Comparison of ENCODE assay signal across 27 cellular contexts in genomic region chr21:31072486-31072885, GRCh38. TPM values are rescaled to one million over a fixed set of nuclear protein-coding genes. Genes with fewer than 3 reads are reported as not detected.
"Had no signal": no experiment of that assay in that cellular context is flagged by ENCODE, and none has a peak within 500 bp of the region (broad histone marks: within the 10 kb centered on the region; RNA-seq: fewer than 3 reads in every experiment).

No MANE protein-coding gene starts in this region.

- H3K27me3 ChIP-seq: esophagus squamous epithelium, neural progenitor cell, right atrium auricular region, sigmoid colon, tibial nerve, upper lobe of left lung had no signal

- H3K4me1 ChIP-seq: esophagus squamous epithelium, prostate gland, right atrium auricular region, sigmoid colon, tibial nerve, upper lobe of left lung had no signal

- H3K36me3 ChIP-seq: esophagus squamous epithelium, neural progenitor cell, prostate gland, right atrium auricular region, sigmoid colon, thoracic aorta, tibial nerve, upper lobe of left lung had no signal

- H3K4me3 ChIP-seq: esophagus squamous epithelium, lung, mucosa of descending colon, neural progenitor cell, prostate gland, right atrium auricular region, sigmoid colon, thoracic aorta, tibial nerve, upper lobe of left lung had no signal

- H3K27ac Mint-ChIP-seq: memory B cell; mesothelial cell of epicardium; natural killer cell treated with Interleukin-12 subunit alpha and Interleukin-12 subunit beta and Interleukin-15 and Interleukin-18, amount 100 ng/mL, for 72 hours; neural progenitor cell; stimulated activated naive B cell treated with anti-CD40 and anti-IgM and Interleukin-4, amounts not matched to agents 10 μg/mL and 1 μg/mL and 100 μg/mL, for 72 hours; stimulated activated naive CD8-positive, alpha-beta T cell treated with anti-CD3 and anti-CD28 coated beads, Interleukin-15, Interleukin-2, amounts not matched to agents 100 ng/mL and 50 ng/mL, for 24 hours had no signal

- H3K9me3 Mint-ChIP-seq: memory B cell; mesothelial cell of epicardium; natural killer cell treated with Interleukin-12 subunit alpha and Interleukin-12 subunit beta and Interleukin-15 and Interleukin-18, amount 100 ng/mL, for 72 hours; neural progenitor cell; stimulated activated naive B cell treated with anti-CD40 and anti-IgM and Interleukin-4, amounts not matched to agents 10 μg/mL and 1 μg/mL and 100 μg/mL, for 72 hours; stimulated activated naive CD8-positive, alpha-beta T cell treated with anti-CD3 and anti-CD28 coated beads, Interleukin-15, Interleukin-2, amounts not matched to agents 100 ng/mL and 50 ng/mL, for 24 hours had no signal

- H3K4me1 Mint-ChIP-seq: memory B cell; naive B cell; neural progenitor cell; stimulated activated naive B cell treated with anti-CD40 and anti-IgM and Interleukin-4, amounts not matched to agents 10 μg/mL and 1 μg/mL and 100 μg/mL, for 72 hours had no signal

- H3K27ac ChIP-seq: esophagus squamous epithelium, neural progenitor cell, prostate gland, right atrium auricular region, sigmoid colon, thoracic aorta, tibial nerve, upper lobe of left lung had no signal

- H3K4me3 Mint-ChIP-seq: memory B cell; mesothelial cell of epicardium; naive B cell; natural killer cell treated with Interleukin-12 subunit alpha and Interleukin-12 subunit beta and Interleukin-15 and Interleukin-18, amount 100 ng/mL, for 72 hours; neural progenitor cell; stimulated activated naive B cell treated with anti-CD40 and anti-IgM and Interleukin-4, amounts not matched to agents 10 μg/mL and 1 μg/mL and 100 μg/mL, for 72 hours; stimulated activated naive CD8-positive, alpha-beta T cell treated with anti-CD3 and anti-CD28 coated beads, Interleukin-15, Interleukin-2, amounts not matched to agents 100 ng/mL and 50 ng/mL, for 24 hours had no signal

- H3K9me3 ChIP-seq: esophagus squamous epithelium, mucosa of descending colon, prostate gland, right atrium auricular region, sigmoid colon, thoracic aorta, tibial nerve, upper lobe of left lung had no signal

- H3K36me3 Mint-ChIP-seq: memory B cell; mesothelial cell of epicardium; naive B cell; natural killer cell treated with Interleukin-12 subunit alpha and Interleukin-12 subunit beta and Interleukin-15 and Interleukin-18, amount 100 ng/mL, for 72 hours; neural progenitor cell; stimulated activated naive B cell treated with anti-CD40 and anti-IgM and Interleukin-4, amounts not matched to agents 10 μg/mL and 1 μg/mL and 100 μg/mL, for 72 hours had no signal

- DNase-seq: cerebellar nuclear complex; cortex of kidney; esophagus squamous epithelium; foreskin melanocyte; kidney; mucosa of descending colon; naive B cell; sigmoid colon; stimulated activated naive B cell treated with anti-CD40 and anti-IgM and Interleukin-4, amounts not matched to agents 10 μg/mL and 1 μg/mL and 100 μg/mL, for 72 hours; upper lobe of left lung had no signal

RNA-seq across cellular contexts. Expression of gene KRTAP19-8, which starts 34.2 kb away (rescaled TPM):
- total RNA-seq: dermis microvascular lymphatic vessel endothelial cell; endothelial cell of umbilical vein; epithelial cell of proximal tubule; esophagus squamous epithelium; kidney; left lobe of liver; liver; lung; mesothelial cell of epicardium; mucosa of descending colon; natural killer cell treated with Interleukin-12 subunit alpha and Interleukin-12 subunit beta and Interleukin-15 and Interleukin-18, amount 100 ng/mL, for 72 hours; osteoblast; prostate gland; right atrium auricular region; sigmoid colon; skeletal muscle tissue; thoracic aorta; tibial nerve had no signal
- polyA plus RNA-seq: endothelial cell of umbilical vein, liver, lung, sigmoid colon had no signal
